In the genomic region with DNA sequence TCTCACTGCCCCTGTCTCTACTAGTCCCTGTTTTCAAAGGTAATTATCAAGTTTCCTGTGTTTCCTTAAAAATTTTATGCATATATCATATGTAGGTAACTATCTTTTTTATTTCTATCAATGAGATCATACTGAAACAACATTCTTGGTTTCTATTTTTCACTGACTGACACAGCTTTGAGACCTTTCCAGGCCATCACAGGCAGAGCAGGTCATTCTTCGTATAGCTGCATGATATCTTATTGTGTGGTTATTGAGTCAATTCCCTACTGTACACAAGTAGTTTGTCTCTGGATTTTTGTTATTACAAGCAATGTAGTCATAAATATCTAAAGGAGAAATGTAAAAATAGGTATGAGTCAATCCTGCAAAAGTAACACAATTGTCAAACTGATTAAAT, we compare ENCODE assay signal across 25 cellular contexts.
DNase-seq lines count a peak whose midpoint lies in the region; ATAC-seq and TF ChIP-seq lines count a peak whose summit lies in the region.
"Had no signal": no experiment of that assay in that cellular context is flagged by ENCODE, and none has a peak within 500 bp of the region (broad histone marks: within the 10 kb centered on the region; RNA-seq: fewer than 3 reads in every experiment).

No MANE protein-coding gene starts in this region.

- H3K4me3 ChIP-seq in fibroblast of the aortic adventitia (ENCODE audit: low read depth, low read length): no peak overlapping the region
- H3K4me3 ChIP-seq: testis had no signal

- H3K9me3 Mint-ChIP-seq in activated T-helper 17 cell treated with anti-CD3 and anti-CD28 coated beads, Interleukin-2, amount 50 U/mL, for 72 hours: no peaks in the 10 kb centered on the region
- H3K9me3 Mint-ChIP-seq: activated CD4-positive, alpha-beta memory T cell treated with anti-CD3 and anti-CD28 coated beads, Interleukin-2, amount 10 ng/mL, durations not matched to agents 7 days and 5 days; activated naive CD4-positive, alpha-beta T cell treated with anti-CD3 and anti-CD28 coated beads, Interleukin-2, amount 50 U/mL, for 24 hours; IgD-negative memory B cell; stimulated activated memory B cell treated with anti-CD40 and anti-IgM and Interleukin-4, amounts not matched to agents 10 μg/mL and 1 μg/mL and 100 μg/mL, for 72 hours; T-helper 2 cell treated with Interferon-gamma antibody and Interleukin-4, amounts not matched to agents 5 μg/mL and 100 μg/mL, for 36 hours; WTC11 had no signal

- TF ChIP-seq CTCF in fibroblast of the aortic adventitia (IDR thresholded peaks at IDR 0.05; ENCODE audit: insufficient read depth, low read length): no peak

- no peak overlapping the region for H3K27ac Mint-ChIP-seq in activated T-helper 17 cell treated with anti-CD3 and anti-CD28 coated beads, Interleukin-2, amount 50 U/mL, for 72 hours
- H3K27ac Mint-ChIP-seq: activated CD4-positive, alpha-beta memory T cell treated with anti-CD3 and anti-CD28 coated beads, Interleukin-2, amount 10 ng/mL, durations not matched to agents 7 days and 5 days; activated naive CD4-positive, alpha-beta T cell treated with anti-CD3 and anti-CD28 coated beads, Interleukin-2, amount 50 U/mL, for 24 hours; IgD-negative memory B cell; stimulated activated memory B cell treated with anti-CD40 and anti-IgM and Interleukin-4, amounts not matched to agents 10 μg/mL and 1 μg/mL and 100 μg/mL, for 72 hours; T-helper 2 cell treated with Interferon-gamma antibody and Interleukin-4, amounts not matched to agents 5 μg/mL and 100 μg/mL, for 36 hours; WTC11 had no signal

- peak; percentile 61 for ATAC-seq in activated T-helper 17 cell treated with anti-CD3 and anti-CD28 coated beads, Interleukin-2, amount 50 U/mL, for 72 hours (replicated peaks)
- no peak for ATAC-seq in GM18873 (IDR thresholded peaks at IDR 0.05; ENCODE audit: low FRiP score, unreplicated experiment)
- ATAC-seq: right cardiac atrium; SK-N-SH treated with all-trans-retinoic acid at 6 μM for 48 hours; stimulated activated memory B cell treated with anti-CD40 and anti-IgM and Interleukin-4, amounts not matched to agents 10 μg/mL and 1 μg/mL and 100 μg/mL, for 72 hours; WTC11 had no signal

- peak; percentile 68 for DNase-seq in ELR (ENCODE audit: low read depth)
- peak; percentile 64 for DNase-seq in HCEC 1CT
- DNase-seq in fibroblast of the aortic adventitia (ENCODE audit: low read depth): peak; percentile 41
- DNase-seq in DMS79 (lab: John Stamatoyannopoulos, UW): no peak
- DNase-seq in T-helper 9 cell: no peak
- no peak for DNase-seq in glomerular visceral epithelial cell (ENCODE audit: extremely low spot score)
- DNase-seq: ACHN; activated CD4-positive, alpha-beta memory T cell treated with anti-CD3 and anti-CD28 coated beads, Interleukin-2, amount 10 ng/mL, durations not matched to agents 7 days and 5 days; activated T-cell treated with anti-CD3 and anti-CD28 coated beads, Interleukin-2, amount 50 U/mL, for 48 hours; hypothalamus; kidney; MM.1S; NCI-H1436 treated with DMSO at 0.1 percent for 48 hours; NCI-H526 treated with DMSO at 0.1 percent for 48 hours; nucleus accumbens; right cardiac atrium; testis had no signal

- no peaks in the 10 kb centered on the region for H3K36me3 Mint-ChIP-seq in activated T-helper 17 cell treated with anti-CD3 and anti-CD28 coated beads, Interleukin-2, amount 50 U/mL, for 72 hours (ENCODE audit: low read depth)
- H3K36me3 Mint-ChIP-seq: activated naive CD4-positive, alpha-beta T cell treated with anti-CD3 and anti-CD28 coated beads, Interleukin-2, amount 50 U/mL, for 24 hours; IgD-negative memory B cell; stimulated activated memory B cell treated with anti-CD40 and anti-IgM and Interleukin-4, amounts not matched to agents 10 μg/mL and 1 μg/mL and 100 μg/mL, for 72 hours; WTC11 had no signal

- H3K4me1 Mint-ChIP-seq in activated T-helper 17 cell treated with anti-CD3 and anti-CD28 coated beads, Interleukin-2, amount 50 U/mL, for 72 hours: no peaks in the 10 kb centered on the region
- H3K4me1 Mint-ChIP-seq: activated naive CD4-positive, alpha-beta T cell treated with anti-CD3 and anti-CD28 coated beads, Interleukin-2, amount 50 U/mL, for 24 hours; IgD-negative memory B cell; stimulated activated memory B cell treated with anti-CD40 and anti-IgM and Interleukin-4, amounts not matched to agents 10 μg/mL and 1 μg/mL and 100 μg/mL, for 72 hours had no signal

- H3K27me3 Mint-ChIP-seq in activated T-helper 17 cell treated with anti-CD3 and anti-CD28 coated beads, Interleukin-2, amount 50 U/mL, for 72 hours: peaks cover 13% of the 10 kb centered on the region
- H3K27me3 Mint-ChIP-seq: IgD-negative memory B cell; stimulated activated memory B cell treated with anti-CD40 and anti-IgM and Interleukin-4, amounts not matched to agents 10 μg/mL and 1 μg/mL and 100 μg/mL, for 72 hours had no signal

- H3K4me3 Mint-ChIP-seq in activated T-helper 17 cell treated with anti-CD3 and anti-CD28 coated beads, Interleukin-2, amount 50 U/mL, for 72 hours: no peak overlapping the region
- H3K4me3 Mint-ChIP-seq: activated CD4-positive, alpha-beta memory T cell treated with anti-CD3 and anti-CD28 coated beads, Interleukin-2, amount 10 ng/mL, durations not matched to agents 7 days and 5 days; activated naive CD4-positive, alpha-beta T cell treated with anti-CD3 and anti-CD28 coated beads, Interleukin-2, amount 50 U/mL, for 24 hours; IgD-negative memory B cell; stimulated activated memory B cell treated with anti-CD40 and anti-IgM and Interleukin-4, amounts not matched to agents 10 μg/mL and 1 μg/mL and 100 μg/mL, for 72 hours; T-helper 2 cell treated with Interferon-gamma antibody and Interleukin-4, amounts not matched to agents 5 μg/mL and 100 μg/mL, for 36 hours; WTC11 had no signal

Comparison
In these comparisons a context has a peak if more than half of its experiments do, and no peak if none do; other contexts are left out.
1. DNase-seq: peak in ELR (single experiment), HCEC 1CT (single experiment) and fibroblast of the aortic adventitia (single experiment); none in DMS79 (single experiment), T-helper 9 cell (single experiment) and glomerular visceral epithelial cell (single experiment).